Comparison of ENCODE assay signal across 1 cellular context in genomic region chr20:50188287-50188688, GRCh38.
A peak's percentile ranks its signal among the peaks of the same experiment; 100 is the strongest.
TF ChIP-seq lines count a peak whose summit lies in the region.

No MANE protein-coding gene starts in this region.

TF ChIP-seq in K562, 482 proteins besides CTCF, POLR2A, EP300 and RAD21:
- TF ChIP-seq ZNF24 (IDR thresholded peaks at IDR 0.05) (peak; percentile 49), SMARCA5 (IDR thresholded peaks at IDR 0.05) (peak; percentile 97), HDAC2 (IDR thresholded peaks at IDR 0.05) (peak; percentile 36; the same call in 1 of the 2 replicates), TEAD4 (IDR thresholded peaks at IDR 0.05; ENCODE audit: low read length) (0 out of 2 replicates have a peak, but pooled peaks have one; percentile 23), TEAD4 (CRISPR knock-in tag; IDR thresholded peaks at IDR 0.05; ENCODE audit: borderline replicate concordance) (no peak), EGR1 (conservative IDR thresholded peaks at IDR 0.05) (peak; percentile 61; the same call in 1 of the 2 replicates), RBM25 (IDR thresholded peaks at IDR 0.05; ENCODE audit: low read depth, low read length, severe bottlenecking) (peak; percentile 98), BRD9 (IDR thresholded peaks at IDR 0.05; ENCODE audit: low read depth, partially characterized antibody) (peak; percentile 80), BCOR (IDR thresholded peaks at IDR 0.05) (peak; percentile 96), NELFE (IDR thresholded peaks at IDR 0.05; ENCODE audit: insufficient read depth, insufficient read length) (no peak), KDM1A (IDR thresholded peaks at IDR 0.05) (peak; percentile 61 to 85), ZFP36 (IDR thresholded peaks at IDR 0.05; ENCODE audit: low read depth, low read length, partially characterized antibody) (peak; percentile 87), PTBP1 (IDR thresholded peaks at IDR 0.05; ENCODE audit: low read depth, low read length) (0 out of 2 replicates have a peak, but pooled peaks have one; percentile 62), E2F3 (CRISPR knock-in tag; IDR thresholded peaks at IDR 0.05) (no peak), DACH1 (IDR thresholded peaks at IDR 0.05; ENCODE audit: partially characterized antibody) (peak; percentile 51)
- TF ChIP-seq, protein P1, sequence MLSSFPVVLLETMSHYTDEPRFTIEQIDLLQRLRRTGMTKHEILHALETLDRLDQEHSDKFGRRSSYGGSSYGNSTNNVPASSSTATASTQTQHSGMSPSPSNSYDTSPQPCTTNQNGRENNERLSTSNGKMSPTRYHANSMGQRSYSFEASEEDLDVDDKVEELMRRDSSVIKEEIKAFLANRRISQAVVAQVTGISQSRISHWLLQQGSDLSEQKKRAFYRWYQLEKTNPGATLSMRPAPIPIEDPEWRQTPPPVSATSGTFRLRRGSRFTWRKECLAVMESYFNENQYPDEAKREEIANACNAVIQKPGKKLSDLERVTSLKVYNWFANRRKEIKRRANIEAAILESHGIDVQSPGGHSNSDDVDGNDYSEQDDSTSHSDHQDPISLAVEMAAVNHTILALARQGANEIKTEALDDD (IDR thresholded peaks at IDR 0.05) = no peak
- TF ChIP-seq, protein P2, sequence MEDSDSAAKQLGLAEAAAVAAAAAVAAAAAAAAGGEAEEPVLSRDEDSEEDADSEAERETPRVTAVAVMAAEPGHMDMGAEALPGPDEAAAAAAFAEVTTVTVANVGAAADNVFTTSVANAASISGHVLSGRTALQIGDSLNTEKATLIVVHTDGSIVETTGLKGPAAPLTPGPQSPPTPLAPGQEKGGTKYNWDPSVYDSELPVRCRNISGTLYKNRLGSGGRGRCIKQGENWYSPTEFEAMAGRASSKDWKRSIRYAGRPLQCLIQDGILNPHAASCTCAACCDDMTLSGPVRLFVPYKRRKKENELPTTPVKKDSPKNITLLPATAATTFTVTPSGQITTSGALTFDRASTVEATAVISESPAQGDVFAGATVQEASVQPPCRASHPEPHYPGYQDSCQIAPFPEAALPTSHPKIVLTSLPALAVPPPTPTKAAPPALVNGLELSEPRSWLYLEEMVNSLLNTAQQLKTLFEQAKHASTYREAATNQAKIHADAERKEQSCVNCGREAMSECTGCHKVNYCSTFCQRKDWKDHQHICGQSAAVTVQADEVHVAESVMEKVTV (CRISPR knock-in tag; IDR thresholded peaks at IDR 0.05) = no peak
